In genomic region chr1:203082571-203083462, GRCh38 we compare ENCODE assay signal across 20 cellular contexts. TPM values are rescaled to one million over a fixed set of nuclear protein-coding genes. Genes with fewer than 3 reads are reported as not detected.
DNase-seq lines count a peak whose midpoint lies in the region; ATAC-seq and TF ChIP-seq lines count a peak whose summit lies in the region.
"Had no signal": no experiment of that assay in that cellular context is flagged by ENCODE, and none has a peak within 500 bp of the region (broad histone marks: within the 10 kb centered on the region; RNA-seq: fewer than 3 reads in every experiment).

No MANE protein-coding gene starts in this region.

- H3K27ac Mint-ChIP-seq in chondrocyte (ENCODE audit: unreplicated experiment) (no peak overlapping the region), neural progenitor cell (peak overlapping the region; percentile 25)

- 0 out of 22 replicates have a peak overlapping the region, but pooled peaks of 1 of the 11 experiments have one; percentile 12 for H3K9ac ChIP-seq in BLaER1 treated with 17β-estradiol and CSF1 and Interleukin-3, amounts not matched to agents 10 nM and 100 nM
- H3K9ac ChIP-seq in MM.1S (ENCODE audit: low read length) (no peak overlapping the region), neural progenitor cell (no peak overlapping the region)

- H3K4me2 ChIP-seq in BLaER1 treated with 17β-estradiol and CSF1 and Interleukin-3, amounts not matched to agents 10 nM and 100 nM = peak overlapping the region in 9 of 11 experiments; percentile 26 to 58 (median 46); a peak in 14 of 22 replicates
- no peak overlapping the region for H3K4me2 ChIP-seq in MM.1S (ENCODE audit: low read depth, low read length)
- peak overlapping the region; percentile 22 for H3K4me2 ChIP-seq in neural progenitor cell

- H2AFZ ChIP-seq in MM.1S (ENCODE audit: low read length) (no peak overlapping the region), neural progenitor cell (replicated peaks) (no peak overlapping the region)

- TF ChIP-seq CTCF in MM.1S (IDR thresholded peaks at IDR 0.05; ENCODE audit: low read length) (no peak), chondrocyte (IDR thresholded peaks at IDR 0.05) (no peak), neural progenitor cell (IDR thresholded peaks at IDR 0.05) (no peak), mucosa of descending colon (IDR thresholded peaks at IDR 0.05) (no peak)

- peaks cover 0 to 22% (median 9%) of the 10 kb centered on the region in 11 experiments; a peak in 7 of 22 replicates for H3K36me3 ChIP-seq in BLaER1 treated with 17β-estradiol and CSF1 and Interleukin-3, amounts not matched to agents 10 nM and 100 nM
- H3K36me3 ChIP-seq in MM.1S (replicated peaks; ENCODE audit: insufficient read depth, low read length) (no peaks in the 10 kb centered on the region), neural progenitor cell (no peaks in the 10 kb centered on the region), mucosa of descending colon (ENCODE audit: low read depth) (no peaks in the 10 kb centered on the region)

- H3K4me3 ChIP-seq in BLaER1 treated with 17β-estradiol and CSF1 and Interleukin-3, amounts not matched to agents 10 nM and 100 nM = no peak overlapping the region
- no peak overlapping the region for H3K4me3 ChIP-seq in MM.1S (ENCODE audit: low read length)
- no peak overlapping the region for H3K4me3 ChIP-seq in neural progenitor cell
- H3K4me3 ChIP-seq in mucosa of descending colon = no peak overlapping the region
- H3K4me3 ChIP-seq: SK-N-MC had no signal

- H3K36me3 Mint-ChIP-seq in chondrocyte (ENCODE audit: low read depth) (peaks cover 11% of the 10 kb centered on the region), neural progenitor cell (no peaks in the 10 kb centered on the region)

- H3K4me1 Mint-ChIP-seq in chondrocyte (ENCODE audit: low read depth) (no peaks in the 10 kb centered on the region), neural progenitor cell (peaks cover 50% of the 10 kb centered on the region)

- no peaks in the 10 kb centered on the region for H3K9me3 ChIP-seq in BLaER1 treated with 17β-estradiol and CSF1 and Interleukin-3, amounts not matched to agents 10 nM and 100 nM (replicated peaks in 1 of 11)
- H3K9me3 ChIP-seq in MM.1S (replicated peaks; ENCODE audit: insufficient read depth, low read length) (no peaks in the 10 kb centered on the region), neural progenitor cell (ENCODE audit: low read depth) (no peaks in the 10 kb centered on the region), mucosa of descending colon (no peaks in the 10 kb centered on the region)

- H3F3A ChIP-seq in MM.1S (ENCODE audit: insufficient read depth, low read length) (no peaks in the 10 kb centered on the region), neural progenitor cell (ENCODE audit: low read depth) (no peaks in the 10 kb centered on the region)

- no peaks in the 10 kb centered on the region for H3K9me2 ChIP-seq in MM.1S (replicated peaks; ENCODE audit: insufficient read depth, low read length)

- 0 out of 22 replicates have a peak overlapping the region, but pooled peaks of 1 of the 11 experiments have one; percentile 5 for H3K27ac ChIP-seq in BLaER1 treated with 17β-estradiol and CSF1 and Interleukin-3, amounts not matched to agents 10 nM and 100 nM
- H3K27ac ChIP-seq in MM.1S (ENCODE audit: low read length) (no peak overlapping the region), neural progenitor cell (no peak overlapping the region)
- H3K27ac ChIP-seq: SK-N-MC had no signal

- H4K20me1 ChIP-seq in BLaER1 treated with 17β-estradiol and CSF1 and Interleukin-3, amounts not matched to agents 10 nM and 100 nM = no peaks in the 10 kb centered on the region
- H4K20me1 ChIP-seq in MM.1S (ENCODE audit: insufficient read depth, low read length) = no peaks in the 10 kb centered on the region
- no peaks in the 10 kb centered on the region for H4K20me1 ChIP-seq in neural progenitor cell (ENCODE audit: low read depth)

- no peaks in the 10 kb centered on the region for H3K9me3 Mint-ChIP-seq in chondrocyte (ENCODE audit: low read depth)
- no peaks in the 10 kb centered on the region for H3K9me3 Mint-ChIP-seq in neural progenitor cell

- H3K4me3 Mint-ChIP-seq in chondrocyte (ENCODE audit: unreplicated experiment) (no peak overlapping the region), neural progenitor cell (no peak overlapping the region)

- intact Hi-C loops in mucosa of descending colon (cut with DNase I, micrococcal nuclease) = no loop called here

- ATAC-seq in HG03442 (IDR thresholded peaks at IDR 0.05; ENCODE audit: unreplicated experiment) = no peak
- no peak for ATAC-seq in mucosa of descending colon
- ATAC-seq: esophagus mucosa had no signal

- DNase-seq in MM.1S (peak; percentile 28), chondrocyte (ENCODE audit: low spot score) (peak; percentile 39), neural progenitor cell (ENCODE audit: low spot score) (no peak), Kasumi-1 (lab: John Stamatoyannopoulos, UW) (no peak), NCI-H128 (lab: John Stamatoyannopoulos, UW; ENCODE audit: unreplicated experiment) (no peak), mucosa of descending colon (no peak)
- DNase-seq: activated gamma-delta T cell treated with Interleukin-2 at 50 U/mL for 16 hours; cortex of kidney; DND-41; hypothalamus; NK-92 treated with Interleukin-12 subunit alpha and Interleukin-12 subunit beta, amount 100 ng/mL, for 24 hours; stimulated activated CD4-positive, alpha-beta T cell treated with anti-CD3 and anti-CD28 coated beads, Interleukin-4, amount 100 ng/mL, for 24 hours; trophoblast cell had no signal

- H3K27me3 ChIP-seq in BLaER1 treated with 17β-estradiol and CSF1 and Interleukin-3, amounts not matched to agents 10 nM and 100 nM = no peaks in the 10 kb centered on the region
- H3K27me3 ChIP-seq in MM.1S (replicated peaks; ENCODE audit: insufficient read depth, low read length) (no peaks in the 10 kb centered on the region), neural progenitor cell (peaks cover 5% of the 10 kb centered on the region)

- peaks cover 4 to 24% (median 12%) of the 10 kb centered on the region in 10 experiments; a peak in 18 of 20 replicates for H3K4me1 ChIP-seq in BLaER1 treated with 17β-estradiol and CSF1 and Interleukin-3, amounts not matched to agents 10 nM and 100 nM
- H3K4me1 ChIP-seq in MM.1S (ENCODE audit: low read length) = no peaks in the 10 kb centered on the region
- H3K4me1 ChIP-seq in neural progenitor cell = peaks cover 17% of the 10 kb centered on the region
- H3K4me1 ChIP-seq in mucosa of descending colon (ENCODE audit: low read depth) = no peaks in the 10 kb centered on the region

- no peaks in the 10 kb centered on the region for H3K79me2 ChIP-seq in MM.1S (ENCODE audit: low read length)
- H3K79me2 ChIP-seq in neural progenitor cell (ENCODE audit: low read depth) = no peaks in the 10 kb centered on the region

- H3K27me3 Mint-ChIP-seq in chondrocyte (ENCODE audit: low read depth) (peaks cover 30% of the 10 kb centered on the region), neural progenitor cell (ENCODE audit: insufficient read depth, low read depth) (peaks cover 11% of the 10 kb centered on the region)

RNA-seq across cellular contexts. Expression of gene MYOG, which starts 3.0 kb away (rescaled TPM):
- total RNA-seq in chondrocyte = not detected in 3 replicates
- total RNA-seq in neural progenitor cell (ENCODE audit: low replicate concordance) = not detected in 2 replicates
- not detected for total RNA-seq in mucosa of descending colon
- total RNA-seq: astrocyte, esophagus mucosa, H4, lower leg skin had no signal

RNA-seq across cellular contexts. Expression of gene ADORA1, which starts 44.7 kb away (rescaled TPM):
- total RNA-seq in chondrocyte (0.24 to 2.1 TPM (median 1.7 TPM) in 3 replicates), neural progenitor cell (ENCODE audit: low replicate concordance) (1.1 and 3.2 TPM in 2 replicates), mucosa of descending colon (1 to 10 TPM in 1 of 3 donors, under 1 TPM in 2; 0.53 to 1.3 (median 0.78) TPM)

RNA-seq across cellular contexts. Expression of gene PPFIA4, which starts 56.5 kb away (rescaled TPM):
- total RNA-seq in chondrocyte (6.0 to 16.3 TPM (median 14.7 TPM) in 3 replicates), neural progenitor cell (ENCODE audit: low replicate concordance) (21.5 and 23.5 TPM in 2 replicates), mucosa of descending colon (1 to 10 TPM in 1 of 3 donors, under 1 TPM in 2; 0.43 to 4.0 (median 0.60) TPM)

Comparison
In these comparisons a context has a peak if more than half of its experiments do, and no peak if none do; other contexts are left out.
1. DNase-seq: peak in MM.1S (single experiment) and chondrocyte (single experiment); none in neural progenitor cell (single experiment), Kasumi-1 (0 of 2), NCI-H128 (single experiment) and mucosa of descending colon (0 of 3).